ENCODE assay signal across 19 cellular contexts in genomic region chr9:97850746-97851449, GRCh38. TPM values are rescaled to one million over a fixed set of nuclear protein-coding genes. Genes with fewer than 3 reads are reported as not detected.
"Had no signal": no experiment of that assay in that cellular context is flagged by ENCODE, and none has a peak within 500 bp of the region (broad histone marks: within the 10 kb centered on the region; RNA-seq: fewer than 3 reads in every experiment).

No MANE protein-coding gene starts in this region.

- H3K4me3 Mint-ChIP-seq: activated CD4-positive, alpha-beta memory T cell treated with anti-CD3 and anti-CD28 coated beads, Interleukin-2, amount 10 ng/mL, durations not matched to agents 7 days and 5 days; activated naive CD8-positive, alpha-beta T cell treated with anti-CD3 and anti-CD28 coated beads, Interleukin-2, amount 10 ng/mL, durations not matched to agents 7 days and 5 days; activated T-cell treated with anti-CD3 and anti-CD28 coated beads, Interleukin-2, amount 50 U/mL, for 72 hours had no signal

- H3K4me1 Mint-ChIP-seq: nephron had no signal

- H3K4me3 ChIP-seq: heart left ventricle, uterus had no signal

- H3K9me3 ChIP-seq: heart left ventricle, left ventricle myocardium inferior, uterus had no signal

- H3K36me3 ChIP-seq: breast epithelium, heart left ventricle, left ventricle myocardium inferior, stomach, uterus had no signal

- H3K9me3 Mint-ChIP-seq: activated CD4-positive, alpha-beta memory T cell treated with anti-CD3 and anti-CD28 coated beads, Interleukin-2, amount 10 ng/mL, durations not matched to agents 7 days and 5 days; activated naive CD8-positive, alpha-beta T cell treated with anti-CD3 and anti-CD28 coated beads, Interleukin-2, amount 10 ng/mL, durations not matched to agents 7 days and 5 days; activated T-cell treated with anti-CD3 and anti-CD28 coated beads, Interleukin-2, amount 50 U/mL, for 72 hours; nephron had no signal

- H3K27ac ChIP-seq: breast epithelium, heart left ventricle, left ventricle myocardium inferior, skin epidermis, stomach, uterus had no signal

- DNase-seq: activated CD4-positive, alpha-beta memory T cell treated with anti-CD3 and anti-CD28 coated beads, Interleukin-2, amount 10 ng/mL, durations not matched to agents 7 days and 5 days; activated CD4-positive, alpha-beta T cell treated with anti-CD3 and anti-CD28 coated beads for 1 hour; activated CD8-positive, alpha-beta memory T cell treated with anti-CD3 and anti-CD28 coated beads, Interleukin-2, amount 50 U/mL, for 4 hours; activated naive CD8-positive, alpha-beta T cell treated with anti-CD3 and anti-CD28 coated beads, Interleukin-2, amount 10 ng/mL, durations not matched to agents 7 days and 5 days; activated T-cell treated with anti-CD3 and anti-CD28 coated beads, Interleukin-2, amount 50 U/mL, for 72 hours; aorta; heart left ventricle; kidney; left ventricle myocardium inferior; mesenchymal stem cell; stimulated activated CD4-positive, alpha-beta T cell treated with anti-CD3 and anti-CD28 coated beads, Interleukin-4, amount 100 ng/mL, for 4 hours; stomach; uterus had no signal

- H3K36me3 Mint-ChIP-seq: activated naive CD8-positive, alpha-beta T cell treated with anti-CD3 and anti-CD28 coated beads, Interleukin-2, amount 10 ng/mL, durations not matched to agents 7 days and 5 days had no signal

- ATAC-seq: activated T-cell treated with anti-CD3 and anti-CD28 coated beads, Interleukin-2, amount 50 U/mL, for 72 hours; heart left ventricle had no signal

- H3K27ac Mint-ChIP-seq: activated CD4-positive, alpha-beta memory T cell treated with anti-CD3 and anti-CD28 coated beads, Interleukin-2, amount 10 ng/mL, durations not matched to agents 7 days and 5 days; activated naive CD8-positive, alpha-beta T cell treated with anti-CD3 and anti-CD28 coated beads, Interleukin-2, amount 10 ng/mL, durations not matched to agents 7 days and 5 days; activated T-cell treated with anti-CD3 and anti-CD28 coated beads, Interleukin-2, amount 50 U/mL, for 72 hours; nephron had no signal

RNA-seq across cellular contexts. Expression of gene FOXE1, which starts 2.1 kb away (rescaled TPM):
- total RNA-seq: activated CD4-positive, alpha-beta memory T cell treated with anti-CD3 and anti-CD28 coated beads, Interleukin-2, amount 10 ng/mL, durations not matched to agents 7 days and 5 days; aorta; breast epithelium; frontal cortex; heart left ventricle; left ventricle myocardium inferior; omental fat pad; pulmonary artery endothelial cell; uterus had no signal
- polyA plus RNA-seq: aorta, heart left ventricle had no signal
